8 cellular contexts compared by ENCODE assay signal in the genomic region with DNA sequence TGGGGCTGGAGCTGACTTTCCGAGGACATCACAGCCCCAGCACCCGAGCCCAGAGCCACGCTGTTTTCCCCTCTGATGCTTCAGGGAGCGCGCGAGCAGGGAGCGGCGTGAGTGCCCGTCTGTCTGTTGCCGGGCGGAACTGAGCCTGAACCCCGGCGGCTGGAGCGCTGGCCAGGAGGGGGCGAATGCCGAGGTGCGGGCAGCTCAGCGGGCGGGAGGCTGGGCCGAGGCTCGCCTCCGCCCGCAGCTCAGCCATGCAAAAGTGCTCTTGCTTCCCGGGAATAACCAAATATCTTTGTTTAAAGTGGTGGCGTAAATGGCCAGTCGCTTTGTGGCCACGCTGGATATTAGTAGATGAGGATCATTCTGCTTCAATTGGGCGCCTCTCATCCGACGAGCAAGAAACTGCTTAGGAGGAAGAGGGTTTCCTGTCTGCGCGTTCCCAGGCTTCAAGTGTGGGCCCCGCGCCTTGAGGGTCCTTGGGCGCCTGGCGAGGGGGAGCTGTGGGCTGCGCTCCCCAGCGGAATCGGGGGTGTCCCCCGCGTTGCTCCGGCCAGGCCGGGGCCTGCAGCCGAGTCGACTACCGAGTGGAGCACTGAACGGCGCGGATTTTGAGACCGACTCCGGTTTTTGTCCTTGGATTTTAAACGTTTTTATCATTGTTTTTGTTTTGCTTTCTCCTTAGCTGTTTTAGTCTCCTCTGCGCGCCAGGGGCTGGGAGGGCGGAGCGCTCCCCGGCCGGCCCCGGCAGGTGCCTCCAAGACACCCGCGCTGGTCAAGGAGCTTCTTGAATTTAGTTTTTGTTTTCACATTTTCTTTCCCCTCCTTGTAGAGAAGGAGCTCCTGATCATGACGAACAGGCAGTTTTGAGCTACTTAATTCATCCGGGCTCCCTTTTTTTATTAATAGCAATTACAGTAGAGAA. TPM values are rescaled to one million over a fixed set of nuclear protein-coding genes. Genes with fewer than 3 reads are reported as not detected.
DNase-seq lines count a peak whose midpoint lies in the region; ATAC-seq and TF ChIP-seq lines count a peak whose summit lies in the region.

No MANE protein-coding gene starts in this region.

- peak; percentile 27 for ATAC-seq in upper lobe of right lung

- H3K4me3 ChIP-seq in iPS-15b (ENCODE audit: low read depth, low read length), result peak overlapping the region; percentile 37
- peak overlapping the region; percentile 52 for H3K4me3 ChIP-seq in upper lobe of right lung

- H3K36me3 ChIP-seq in iPS-15b (ENCODE audit: control insufficient read depth, insufficient read depth, low read length) (no peaks in the 10 kb centered on the region), upper lobe of right lung (no peaks in the 10 kb centered on the region)

- DNase-seq in DMS79 treated with DMSO at 0.1 percent for 48 hours (lab: John Stamatoyannopoulos, UW) (peak; percentile 93), HuH-7 (ENCODE audit: low spot score) (peak; percentile 79), SW480 (ENCODE audit: low spot score) (peak; percentile 69), upper lobe of right lung (peak; percentile 84), CD1c-positive myeloid dendritic cell (ENCODE audit: extremely low spot score) (no peak), kidney glomerular epithelial cell (lab: John Stamatoyannopoulos, UW) (no peak)
- no peak for DNase-seq in activated effector memory CD4-positive, alpha-beta T cell treated with Interleukin-2 at 50 U/mL for 16 hours

- intact Hi-C loops in upper lobe of right lung (cut with DNase I), result no loop called here

- peak; percentile 25 for TF ChIP-seq CTCF in upper lobe of right lung (IDR thresholded peaks at IDR 0.05)

- H3K27me3 ChIP-seq in iPS-15b (ENCODE audit: control insufficient read depth, insufficient read depth, low read length) (peaks cover 99% of the 10 kb centered on the region), upper lobe of right lung (peaks cover 95% of the 10 kb centered on the region)

- H3K27ac ChIP-seq in upper lobe of right lung, result peak overlapping the region; percentile 91

- H3K9ac ChIP-seq in iPS-15b (ENCODE audit: low read depth, low read length), result no peak overlapping the region

- no peaks in the 10 kb centered on the region for H3K4me1 ChIP-seq in iPS-15b (ENCODE audit: control insufficient read depth, insufficient read depth, low read length)
- peaks cover 16% of the 10 kb centered on the region for H3K4me1 ChIP-seq in upper lobe of right lung

- H3K9me3 ChIP-seq in iPS-15b (ENCODE audit: control insufficient read depth, insufficient read depth, low read length), result no peaks in the 10 kb centered on the region
- no peaks in the 10 kb centered on the region for H3K9me3 ChIP-seq in upper lobe of right lung

RNA-seq across cellular contexts. Expression of a gene that starts 0.8 kb away (rescaled TPM):
- 177 TPM for total RNA-seq in upper lobe of right lung

Comparison
In these comparisons a context has a peak if more than half of its experiments do, and no peak if none do; other contexts are left out.
1. DNase-seq: peak in DMS79 treated with DMSO at 0.1 percent for 48 hours (single experiment), HuH-7 (single experiment), SW480 (single experiment) and upper lobe of right lung (single experiment); none in activated effector memory CD4-positive, alpha-beta T cell treated with Interleukin-2 at 50 U/mL for 16 hours (single experiment), CD1c-positive myeloid dendritic cell (single experiment) and kidney glomerular epithelial cell (single experiment).